ENCODE assay signal across 19 cellular contexts in the genomic region with DNA sequence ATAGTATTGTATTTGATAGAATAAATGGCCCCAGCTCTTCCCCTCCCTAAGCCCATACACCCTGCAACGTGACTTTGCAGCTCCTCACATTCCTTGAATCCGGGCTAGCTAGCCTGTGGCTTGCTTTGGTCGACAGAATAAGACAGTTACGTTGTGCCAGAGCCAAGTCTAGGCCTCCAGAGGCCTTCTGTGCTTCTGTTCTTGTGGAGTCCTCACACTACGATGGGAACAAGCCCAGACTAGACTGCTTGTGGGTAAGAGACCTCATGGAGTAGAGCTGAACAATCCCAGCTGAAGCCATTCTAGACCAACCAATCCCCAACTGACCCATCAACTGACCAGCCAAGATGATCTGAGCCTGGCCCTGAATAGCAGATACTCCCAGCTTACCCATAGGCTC.
"Had no signal": no experiment of that assay in that cellular context is flagged by ENCODE, and none has a peak within 500 bp of the region (broad histone marks: within the 10 kb centered on the region; RNA-seq: fewer than 3 reads in every experiment).

No MANE protein-coding gene starts in this region.

- H3K79me2 ChIP-seq: parathyroid adenoma had no signal

- H2AFZ ChIP-seq: parathyroid adenoma had no signal

- H3K9me3 ChIP-seq: left lung, tibial artery had no signal

- H3K27me3 Mint-ChIP-seq: activated B cell treated with CpG ODN at 0.5 μM for 24 hours; activated CD4-positive, alpha-beta T cell treated with anti-CD3 and anti-CD28 coated beads, Interleukin-2, amount 10 ng/mL, durations not matched to agents 24 days and 14 days; activated T-helper 17 cell treated with anti-CD3 and anti-CD28 coated beads, Interleukin-2, amount 50 U/mL, for 72 hours; dendritic cell treated with granulocyte-macrophage colony-stimulating factor and Interleukin-4, amounts not matched to agents 40 ng/mL and 50 ng/mL, for 4 days; effector memory CD8-positive, alpha-beta T cell; T-helper 17 cell had no signal

- H3K9ac ChIP-seq: parathyroid adenoma had no signal

- H3K27me3 ChIP-seq: left lung, tibial artery had no signal

- H3K27ac Mint-ChIP-seq: activated B cell treated with CpG ODN at 0.5 μM for 24 hours; activated CD4-positive, alpha-beta T cell treated with anti-CD3 and anti-CD28 coated beads, Interleukin-2, amount 10 ng/mL, durations not matched to agents 24 days and 14 days; activated naive CD4-positive, alpha-beta T cell treated with anti-CD3 and anti-CD28 coated beads, Interleukin-2, amount 10 ng/mL, durations not matched to agents 7 days and 5 days; activated T-helper 17 cell treated with anti-CD3 and anti-CD28 coated beads, Interleukin-2, amount 50 U/mL, for 72 hours; dendritic cell treated with granulocyte-macrophage colony-stimulating factor and Interleukin-4, amounts not matched to agents 40 ng/mL and 50 ng/mL, for 4 days; effector memory CD8-positive, alpha-beta T cell; stimulated activated effector memory CD8-positive, alpha-beta T cell treated with anti-CD3 and anti-CD28 coated beads, Interleukin-12 subunit alpha, Interleukin-12 subunit beta, amount 100 ng/mL, for 72 hours; T-helper 17 cell had no signal

- H3K36me3 ChIP-seq: left lung, tibial artery had no signal

- H3K4me1 Mint-ChIP-seq: activated B cell treated with CpG ODN at 0.5 μM for 24 hours; activated naive CD4-positive, alpha-beta T cell treated with anti-CD3 and anti-CD28 coated beads, Interleukin-2, amount 10 ng/mL, durations not matched to agents 7 days and 5 days; activated T-helper 17 cell treated with anti-CD3 and anti-CD28 coated beads, Interleukin-2, amount 50 U/mL, for 72 hours; neural crest cell; stimulated activated effector memory CD8-positive, alpha-beta T cell treated with anti-CD3 and anti-CD28 coated beads, Interleukin-12 subunit alpha, Interleukin-12 subunit beta, amount 100 ng/mL, for 72 hours; T-helper 17 cell had no signal

- H3K4me3 Mint-ChIP-seq: activated B cell treated with CpG ODN at 0.5 μM for 24 hours; activated CD4-positive, alpha-beta T cell treated with anti-CD3 and anti-CD28 coated beads, Interleukin-2, amount 10 ng/mL, durations not matched to agents 24 days and 14 days; activated naive CD4-positive, alpha-beta T cell treated with anti-CD3 and anti-CD28 coated beads, Interleukin-2, amount 10 ng/mL, durations not matched to agents 7 days and 5 days; activated T-helper 17 cell treated with anti-CD3 and anti-CD28 coated beads, Interleukin-2, amount 50 U/mL, for 72 hours; dendritic cell treated with granulocyte-macrophage colony-stimulating factor and Interleukin-4, amounts not matched to agents 40 ng/mL and 50 ng/mL, for 4 days; effector memory CD8-positive, alpha-beta T cell; neural crest cell; stimulated activated effector memory CD8-positive, alpha-beta T cell treated with anti-CD3 and anti-CD28 coated beads, Interleukin-12 subunit alpha, Interleukin-12 subunit beta, amount 100 ng/mL, for 72 hours; T-helper 17 cell had no signal

- ATAC-seq: activated T-helper 17 cell treated with anti-CD3 and anti-CD28 coated beads, Interleukin-2, amount 50 U/mL, for 72 hours; effector memory CD8-positive, alpha-beta T cell; left lung; stimulated activated effector memory CD8-positive, alpha-beta T cell treated with anti-CD3 and anti-CD28 coated beads, Interleukin-12 subunit alpha, Interleukin-12 subunit beta, amount 100 ng/mL, for 72 hours; T-helper 17 cell had no signal

- DNase-seq: activated B cell treated with CpG ODN at 0.5 μM for 24 hours; activated CD4-positive, alpha-beta T cell treated with anti-CD3 and anti-CD28 coated beads, Interleukin-2, amount 10 ng/mL, durations not matched to agents 24 days and 14 days; activated naive CD4-positive, alpha-beta T cell treated with anti-CD3 and anti-CD28 coated beads, Interleukin-2, amount 10 ng/mL, durations not matched to agents 7 days and 5 days; activated T-cell treated with anti-CD3 and anti-CD28 coated beads for 4 hours; effector memory CD8-positive, alpha-beta T cell; erythroblast; foreskin fibroblast; islet precursor cell; left lung; mesendoderm; retina; small intestine; T-helper 17 cell; tibial artery had no signal

- H3K27ac ChIP-seq: left lung, parathyroid adenoma, tibial artery had no signal

- H3K9me3 Mint-ChIP-seq: activated B cell treated with CpG ODN at 0.5 μM for 24 hours; activated CD4-positive, alpha-beta T cell treated with anti-CD3 and anti-CD28 coated beads, Interleukin-2, amount 10 ng/mL, durations not matched to agents 24 days and 14 days; activated naive CD4-positive, alpha-beta T cell treated with anti-CD3 and anti-CD28 coated beads, Interleukin-2, amount 10 ng/mL, durations not matched to agents 7 days and 5 days; activated T-helper 17 cell treated with anti-CD3 and anti-CD28 coated beads, Interleukin-2, amount 50 U/mL, for 72 hours; dendritic cell treated with granulocyte-macrophage colony-stimulating factor and Interleukin-4, amounts not matched to agents 40 ng/mL and 50 ng/mL, for 4 days; effector memory CD8-positive, alpha-beta T cell; stimulated activated effector memory CD8-positive, alpha-beta T cell treated with anti-CD3 and anti-CD28 coated beads, Interleukin-12 subunit alpha, Interleukin-12 subunit beta, amount 100 ng/mL, for 72 hours had no signal

- H3K36me3 Mint-ChIP-seq: activated naive CD4-positive, alpha-beta T cell treated with anti-CD3 and anti-CD28 coated beads, Interleukin-2, amount 10 ng/mL, durations not matched to agents 7 days and 5 days; stimulated activated effector memory CD8-positive, alpha-beta T cell treated with anti-CD3 and anti-CD28 coated beads, Interleukin-12 subunit alpha, Interleukin-12 subunit beta, amount 100 ng/mL, for 72 hours had no signal

- H3K4me3 ChIP-seq: left lung, tibial artery had no signal

- H3K4me1 ChIP-seq: left lung, parathyroid adenoma, tibial artery had no signal

- FAIRE-seq: small intestine had no signal
